ENCODE assay signal across 1 cellular context in genomic region chr2:8211384-8211783, GRCh38.
TF ChIP-seq lines count a peak whose summit lies in the region.

No MANE protein-coding gene starts in this region.

TF ChIP-seq in H1, 55 proteins besides CTCF, POLR2A, EP300 and RAD21:
- TF ChIP-seq RXRA (IDR thresholded peaks at IDR 0.05; ENCODE audit: insufficient read depth, low read depth, low read length) (no peak), ATF3 (IDR thresholded peaks at IDR 0.05; ENCODE audit: insufficient read depth, low read depth, low read length) (no peak), CREB1 (IDR thresholded peaks at IDR 0.05) (no peak), NRF1 (IDR thresholded peaks at IDR 0.05; ENCODE audit: low read depth, low read length) (no peak), MAX (IDR thresholded peaks at IDR 0.05) (no peak), CHD7 (IDR thresholded peaks at IDR 0.05; ENCODE audit: insufficient replicate concordance, low read length) (no peak), SIRT6 (IDR thresholded peaks at IDR 0.05; ENCODE audit: low read length) (no peak), EZH2 (IDR thresholded peaks at IDR 0.05; ENCODE audit: low read depth, low read length, severe bottlenecking) (no peak), TAF7 (optimal IDR thresholded peaks at IDR 0.05; ENCODE audit: borderline replicate concordance, low read depth, low read length) (no peak), POLR2AphosphoS5 (IDR thresholded peaks at IDR 0.05; ENCODE audit: low read depth, low read length) (no peak), CHD1 (IDR thresholded peaks at IDR 0.05; ENCODE audit: low read depth, low read length) (no peak), RFX5 (IDR thresholded peaks at IDR 0.05; ENCODE audit: borderline replicate concordance, low read depth, low read length) (no peak)
